ENCODE assay signal across 1 cellular context in the genomic region with DNA sequence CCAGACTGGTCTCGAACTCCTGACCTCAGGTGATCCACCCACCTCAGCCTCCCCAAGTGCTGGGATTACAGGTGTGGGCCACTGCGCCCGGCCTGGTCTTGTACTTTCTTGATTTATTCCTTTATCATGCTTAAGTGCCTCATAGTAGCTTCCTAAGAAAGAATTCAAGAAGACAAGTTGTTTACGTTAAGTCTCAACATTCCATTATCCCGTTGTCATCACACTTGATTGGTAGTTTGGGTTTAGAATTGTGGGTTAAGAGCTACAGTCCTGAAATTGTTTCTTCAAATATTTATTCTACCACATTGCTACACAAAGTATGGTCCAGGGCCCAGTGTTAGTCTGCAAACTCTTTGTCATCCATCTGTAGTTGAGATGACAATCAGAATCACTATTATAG.
TF ChIP-seq lines count a peak whose summit lies in the region.

No MANE protein-coding gene starts in this region.

TF ChIP-seq in WTC11, 78 proteins besides CTCF, POLR2A, EP300 and RAD21 (continued from another document):
- TF ChIP-seq, protein P1, sequence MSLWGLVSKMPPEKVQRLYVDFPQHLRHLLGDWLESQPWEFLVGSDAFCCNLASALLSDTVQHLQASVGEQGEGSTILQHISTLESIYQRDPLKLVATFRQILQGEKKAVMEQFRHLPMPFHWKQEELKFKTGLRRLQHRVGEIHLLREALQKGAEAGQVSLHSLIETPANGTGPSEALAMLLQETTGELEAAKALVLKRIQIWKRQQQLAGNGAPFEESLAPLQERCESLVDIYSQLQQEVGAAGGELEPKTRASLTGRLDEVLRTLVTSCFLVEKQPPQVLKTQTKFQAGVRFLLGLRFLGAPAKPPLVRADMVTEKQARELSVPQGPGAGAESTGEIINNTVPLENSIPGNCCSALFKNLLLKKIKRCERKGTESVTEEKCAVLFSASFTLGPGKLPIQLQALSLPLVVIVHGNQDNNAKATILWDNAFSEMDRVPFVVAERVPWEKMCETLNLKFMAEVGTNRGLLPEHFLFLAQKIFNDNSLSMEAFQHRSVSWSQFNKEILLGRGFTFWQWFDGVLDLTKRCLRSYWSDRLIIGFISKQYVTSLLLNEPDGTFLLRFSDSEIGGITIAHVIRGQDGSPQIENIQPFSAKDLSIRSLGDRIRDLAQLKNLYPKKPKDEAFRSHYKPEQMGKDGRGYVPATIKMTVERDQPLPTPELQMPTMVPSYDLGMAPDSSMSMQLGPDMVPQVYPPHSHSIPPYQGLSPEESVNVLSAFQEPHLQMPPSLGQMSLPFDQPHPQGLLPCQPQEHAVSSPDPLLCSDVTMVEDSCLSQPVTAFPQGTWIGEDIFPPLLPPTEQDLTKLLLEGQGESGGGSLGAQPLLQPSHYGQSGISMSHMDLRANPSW (CRISPR knock-in tag; conservative IDR thresholded peaks at IDR 0.05; ENCODE audit: low read depth), result no peak
- TF ChIP-seq, protein P2, sequence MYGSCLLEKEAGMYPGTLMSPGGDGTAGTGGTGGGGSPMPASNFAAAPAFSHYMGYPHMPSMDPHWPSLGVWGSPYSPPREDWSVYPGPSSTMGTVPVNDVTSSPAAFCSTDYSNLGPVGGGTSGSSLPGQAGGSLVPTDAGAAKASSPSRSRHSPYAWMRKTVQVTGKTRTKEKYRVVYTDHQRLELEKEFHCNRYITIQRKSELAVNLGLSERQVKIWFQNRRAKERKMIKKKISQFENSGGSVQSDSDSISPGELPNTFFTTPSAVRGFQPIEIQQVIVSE (CRISPR knock-in tag; IDR thresholded peaks at IDR 0.05; ENCODE audit: borderline replicate concordance), result no peak
- TF ChIP-seq, protein P3, sequence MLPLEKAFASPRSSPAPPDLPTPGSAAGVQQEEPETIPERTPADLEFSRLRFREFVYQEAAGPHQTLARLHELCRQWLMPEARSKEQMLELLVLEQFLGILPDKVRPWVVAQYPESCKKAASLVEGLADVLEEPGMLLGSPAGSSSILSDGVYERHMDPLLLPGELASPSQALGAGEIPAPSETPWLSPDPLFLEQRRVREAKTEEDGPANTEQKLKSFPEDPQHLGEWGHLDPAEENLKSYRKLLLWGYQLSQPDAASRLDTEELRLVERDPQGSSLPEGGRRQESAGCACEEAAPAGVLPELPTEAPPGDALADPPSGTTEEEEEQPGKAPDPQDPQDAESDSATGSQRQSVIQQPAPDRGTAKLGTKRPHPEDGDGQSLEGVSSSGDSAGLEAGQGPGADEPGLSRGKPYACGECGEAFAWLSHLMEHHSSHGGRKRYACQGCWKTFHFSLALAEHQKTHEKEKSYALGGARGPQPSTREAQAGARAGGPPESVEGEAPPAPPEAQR (CRISPR knock-in tag; IDR thresholded peaks at IDR 0.05), result no peak
- no peak for TF ChIP-seq ZNF396 (CRISPR knock-in tag; IDR thresholded peaks at IDR 0.05; ENCODE audit: borderline replicate concordance)
- TF ChIP-seq, protein P4, sequence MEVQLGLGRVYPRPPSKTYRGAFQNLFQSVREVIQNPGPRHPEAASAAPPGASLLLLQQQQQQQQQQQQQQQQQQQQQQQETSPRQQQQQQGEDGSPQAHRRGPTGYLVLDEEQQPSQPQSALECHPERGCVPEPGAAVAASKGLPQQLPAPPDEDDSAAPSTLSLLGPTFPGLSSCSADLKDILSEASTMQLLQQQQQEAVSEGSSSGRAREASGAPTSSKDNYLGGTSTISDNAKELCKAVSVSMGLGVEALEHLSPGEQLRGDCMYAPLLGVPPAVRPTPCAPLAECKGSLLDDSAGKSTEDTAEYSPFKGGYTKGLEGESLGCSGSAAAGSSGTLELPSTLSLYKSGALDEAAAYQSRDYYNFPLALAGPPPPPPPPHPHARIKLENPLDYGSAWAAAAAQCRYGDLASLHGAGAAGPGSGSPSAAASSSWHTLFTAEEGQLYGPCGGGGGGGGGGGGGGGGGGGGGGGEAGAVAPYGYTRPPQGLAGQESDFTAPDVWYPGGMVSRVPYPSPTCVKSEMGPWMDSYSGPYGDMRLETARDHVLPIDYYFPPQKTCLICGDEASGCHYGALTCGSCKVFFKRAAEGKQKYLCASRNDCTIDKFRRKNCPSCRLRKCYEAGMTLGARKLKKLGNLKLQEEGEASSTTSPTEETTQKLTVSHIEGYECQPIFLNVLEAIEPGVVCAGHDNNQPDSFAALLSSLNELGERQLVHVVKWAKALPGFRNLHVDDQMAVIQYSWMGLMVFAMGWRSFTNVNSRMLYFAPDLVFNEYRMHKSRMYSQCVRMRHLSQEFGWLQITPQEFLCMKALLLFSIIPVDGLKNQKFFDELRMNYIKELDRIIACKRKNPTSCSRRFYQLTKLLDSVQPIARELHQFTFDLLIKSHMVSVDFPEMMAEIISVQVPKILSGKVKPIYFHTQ (CRISPR knock-in tag; IDR thresholded peaks at IDR 0.05), result no peak
- TF ChIP-seq, protein P5, sequence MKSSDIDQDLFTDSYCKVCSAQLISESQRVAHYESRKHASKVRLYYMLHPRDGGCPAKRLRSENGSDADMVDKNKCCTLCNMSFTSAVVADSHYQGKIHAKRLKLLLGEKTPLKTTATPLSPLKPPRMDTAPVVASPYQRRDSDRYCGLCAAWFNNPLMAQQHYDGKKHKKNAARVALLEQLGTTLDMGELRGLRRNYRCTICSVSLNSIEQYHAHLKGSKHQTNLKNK (CRISPR knock-in tag; IDR thresholded peaks at IDR 0.05), result no peak
- no peak for TF ChIP-seq ZNF317 (CRISPR knock-in tag; IDR thresholded peaks at IDR 0.05; ENCODE audit: borderline replicate concordance, low read depth)
- TF ChIP-seq OVOL2 (CRISPR knock-in tag; IDR thresholded peaks at IDR 0.05; ENCODE audit: borderline replicate concordance), result no peak
- TF ChIP-seq ZNF219 (CRISPR knock-in tag; IDR thresholded peaks at IDR 0.05; ENCODE audit: borderline replicate concordance), result no peak
